ENCODE assay signal across 12 cellular contexts in genomic region chr5:111337688-111338087, GRCh38.
DNase-seq lines count a peak whose midpoint lies in the region; ATAC-seq and TF ChIP-seq lines count a peak whose summit lies in the region.
"Had no signal": no experiment of that assay in that cellular context is flagged by ENCODE, and none has a peak within 500 bp of the region (broad histone marks: within the 10 kb centered on the region; RNA-seq: fewer than 3 reads in every experiment).

No MANE protein-coding gene starts in this region.

- H3K4me3 ChIP-seq in mucosa of descending colon: no peak overlapping the region

- H3K4me3 Mint-ChIP-seq in activated CD4-positive, alpha-beta T cell treated with anti-CD3 and anti-CD28 coated beads, Interleukin-2, amount 10 ng/mL, durations not matched to agents 24 days and 14 days: no peak overlapping the region

- no peaks in the 10 kb centered on the region for H3K9me3 ChIP-seq in mucosa of descending colon

- ATAC-seq in GM21723 (IDR thresholded peaks at IDR 0.05; ENCODE audit: unreplicated experiment) (peak; percentile 68), HG03469 (IDR thresholded peaks at IDR 0.05; ENCODE audit: unreplicated experiment) (peak; percentile 65), mucosa of descending colon (no peak)
- ATAC-seq: PC-3 had no signal

- H3K36me3 Mint-ChIP-seq in activated CD4-positive, alpha-beta T cell treated with anti-CD3 and anti-CD28 coated beads, Interleukin-2, amount 10 ng/mL, durations not matched to agents 24 days and 14 days (ENCODE audit: low read depth): peaks cover 5% of the 10 kb centered on the region

- peak; percentile 59 for DNase-seq in activated CD4-positive, alpha-beta T cell treated with anti-CD3 and anti-CD28 coated beads, Interleukin-2, amount 10 ng/mL, durations not matched to agents 24 days and 14 days
- DNase-seq in activated CD4-positive, alpha-beta T cell treated with anti-CD3 and anti-CD28 coated beads, Interleukin-2, amount 50 U/mL, for 48 hours: no peak
- DNase-seq in fibroblast of peridontal ligament (ENCODE audit: extremely low read depth): peak; percentile 10
- DNase-seq in mucosa of descending colon: no peak
- no peak for DNase-seq in CD1c-positive myeloid dendritic cell (ENCODE audit: extremely low spot score)
- no peak for DNase-seq in NCI-H526 treated with DMSO at 0.1 percent for 48 hours (lab: John Stamatoyannopoulos, UW)
- DNase-seq: ACHN, NCI-H1092, PC-3 had no signal

- no peaks in the 10 kb centered on the region for H3K4me1 ChIP-seq in mucosa of descending colon (ENCODE audit: low read depth)
- H3K4me1 ChIP-seq: parathyroid adenoma had no signal

- intact Hi-C loops in activated CD4-positive, alpha-beta T cell treated with anti-CD3 and anti-CD28 coated beads, Interleukin-2, amount 10 ng/mL, durations not matched to agents 24 days and 14 days (cut with micrococcal nuclease): loop anchor here (1.0 to 5.0 kb wide), 6 partner anchors 24 to 420 kb away; partner anchors contain the start of genes NREP and STARD4
- intact Hi-C loops in mucosa of descending colon (cut with DNase I, micrococcal nuclease): no loop called here

- no peaks in the 10 kb centered on the region for H3K36me3 ChIP-seq in mucosa of descending colon (ENCODE audit: low read depth)

- no peak for TF ChIP-seq CTCF in mucosa of descending colon (IDR thresholded peaks at IDR 0.05)

- H3K4me1 Mint-ChIP-seq in activated CD4-positive, alpha-beta T cell treated with anti-CD3 and anti-CD28 coated beads, Interleukin-2, amount 10 ng/mL, durations not matched to agents 24 days and 14 days: peaks cover 24% of the 10 kb centered on the region

- peak overlapping the region; percentile 80 for H3K27ac Mint-ChIP-seq in activated CD4-positive, alpha-beta T cell treated with anti-CD3 and anti-CD28 coated beads, Interleukin-2, amount 10 ng/mL, durations not matched to agents 24 days and 14 days

- no peaks in the 10 kb centered on the region for H3K27me3 Mint-ChIP-seq in activated CD4-positive, alpha-beta T cell treated with anti-CD3 and anti-CD28 coated beads, Interleukin-2, amount 10 ng/mL, durations not matched to agents 24 days and 14 days

- H3K9me3 Mint-ChIP-seq in activated CD4-positive, alpha-beta T cell treated with anti-CD3 and anti-CD28 coated beads, Interleukin-2, amount 10 ng/mL, durations not matched to agents 24 days and 14 days: no peaks in the 10 kb centered on the region

Comparison
In these comparisons a context has a peak if more than half of its experiments do, and no peak if none do; other contexts are left out.
1. DNase-seq: peak in activated CD4-positive, alpha-beta T cell treated with anti-CD3 and anti-CD28 coated beads, Interleukin-2, amount 10 ng/mL, durations not matched to agents 24 days and 14 days (single experiment) and fibroblast of peridontal ligament (single experiment); none in activated CD4-positive, alpha-beta T cell treated with anti-CD3 and anti-CD28 coated beads, Interleukin-2, amount 50 U/mL, for 48 hours (0 of 2), mucosa of descending colon (0 of 3), CD1c-positive myeloid dendritic cell (single experiment) and NCI-H526 treated with DMSO at 0.1 percent for 48 hours (single experiment).